Comparison of ENCODE assay signal across 20 cellular contexts in the genomic region with DNA sequence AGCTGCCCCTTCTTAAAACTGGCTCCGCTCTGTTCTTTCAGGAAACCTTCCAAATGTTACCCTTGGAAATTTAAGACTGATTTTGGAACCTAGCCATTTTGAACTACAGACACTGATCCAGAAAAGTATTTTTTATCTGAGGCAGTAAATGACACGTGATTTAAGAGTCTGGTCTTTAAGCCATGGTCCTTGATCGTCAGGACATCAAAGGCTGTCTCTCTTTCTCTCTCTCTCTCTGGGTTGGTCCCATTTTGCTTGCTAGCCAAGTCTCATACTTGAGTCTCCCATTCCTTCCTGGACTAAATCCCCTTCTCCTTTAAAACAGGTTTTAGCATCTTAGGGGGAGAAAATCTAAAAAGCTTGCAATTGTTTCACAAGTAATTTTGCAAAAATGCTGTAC.
DNase-seq lines count a peak whose midpoint lies in the region; ATAC-seq, FAIRE-seq and TF ChIP-seq lines count a peak whose summit lies in the region.
"Had no signal": no experiment of that assay in that cellular context is flagged by ENCODE, and none has a peak within 500 bp of the region (broad histone marks: within the 10 kb centered on the region; RNA-seq: fewer than 3 reads in every experiment).

No MANE protein-coding gene starts in this region.

- 7 to 22% (median 17%) methylated on average over 3 of the region's 3 CpGs for WGBS in heart left ventricle, 4 donors

- no peak overlapping the region for H3K9ac ChIP-seq in kidney (ENCODE audit: low read length in 2 of 2)
- H3K9ac ChIP-seq: KMS-11 had no signal

- CTCF ChIA-PET in T-cell (lab: Charles Lee), result interaction anchor here in 1 of 2 donors (0.6 kb wide), 1 partner anchor 25 kb away, joined by 3 read pairs; no protein-coding TSS in a partner anchor

- no peaks in the 10 kb centered on the region for H3K36me3 ChIP-seq in heart left ventricle
- H3K36me3 ChIP-seq in kidney (ENCODE audit: control insufficient read depth in 1 of 2, insufficient read depth in 2 of 2, low read length in 2 of 2), result no peaks in the 10 kb centered on the region
- H3K36me3 ChIP-seq: MG63 had no signal

- peak; percentile 30 for ATAC-seq in Right ventricle myocardium inferior
- peak in 3 of 4 donors; percentile 26 to 55 (median 50) for ATAC-seq in heart left ventricle
- no peak for ATAC-seq in T-cell (replicated peaks in 1 of 4)
- no peak for ATAC-seq in HG03460 (IDR thresholded peaks at IDR 0.05; ENCODE audit: unreplicated experiment)
- ATAC-seq: A549, GM23338 had no signal

- H3K4me1 Mint-ChIP-seq in progenitor cell of endocrine pancreas (ENCODE audit: low read depth) (peaks cover 59% of the 10 kb centered on the region), T-cell (peaks cover 12 to 21% (median 17%) of the 10 kb centered on the region in 3 donors)

- peaks cover 10 to 45% (median 23%) of the 10 kb centered on the region in 12 donors for H3K4me1 ChIP-seq in heart left ventricle
- peaks cover 3 to 17% of the 10 kb centered on the region in 2 donors for H3K4me1 ChIP-seq in kidney (ENCODE audit: control insufficient read depth in 1 of 2, insufficient read depth in 1 of 2, low read depth in 1 of 2, low read length in 2 of 2)
- H3K4me1 ChIP-seq: A549 had no signal

- H3K4me3 ChIP-seq in heart left ventricle (no peak overlapping the region), kidney (ENCODE audit: low read length in 2 of 2) (no peak overlapping the region)
- H3K4me3 ChIP-seq: A549, GM23338, MG63 had no signal

- no peak for DNase-seq in Right ventricle myocardium inferior (ENCODE audit: missing footprints)
- no peak for DNase-seq in cardiac septum (ENCODE audit: low spot score)
- DNase-seq in heart left ventricle, result no peak
- DNase-seq in progenitor cell of endocrine pancreas (ENCODE audit: low spot score, unreplicated experiment), result no peak
- DNase-seq in T-cell, result no peak
- no peak for DNase-seq in kidney
- DNase-seq: Calu3; CD4-positive, alpha-beta T cell; DND-41; GDM1; HFFc6; MG63; NCI-H2029; NCI-H2171 treated with DMSO at 0.1 percent for 48 hours; NCI-H510A had no signal

- TF ChIP-seq POLR2A in heart left ventricle (IDR thresholded peaks at IDR 0.05), result no peak

- H3K27me3 ChIP-seq in heart left ventricle, result peaks cover 0 to 22% (median 0%) of the 10 kb centered on the region in 9 donors
- H3K27me3 ChIP-seq: MG63 had no signal

- H3K27me3 Mint-ChIP-seq in progenitor cell of endocrine pancreas (no peaks in the 10 kb centered on the region), T-cell (peaks cover 52 to 60% of the 10 kb centered on the region in 2 donors)

- no peak overlapping the region for H3K4me3 Mint-ChIP-seq in progenitor cell of endocrine pancreas (ENCODE audit: low read depth)
- H3K4me3 Mint-ChIP-seq in T-cell, result no peak overlapping the region
- H3K4me3 Mint-ChIP-seq: CD4-positive, alpha-beta T cell; GM23338; HFFc6 had no signal

- H3K27ac Mint-ChIP-seq in progenitor cell of endocrine pancreas (peak overlapping the region; percentile 14), T-cell (no peak overlapping the region)
- H3K27ac Mint-ChIP-seq: CD4-positive, alpha-beta T cell; GM23338; HFFc6 had no signal

- POLR2A ChIA-PET in T-cell (lab: Charles Lee), result no interaction called here

- intact Hi-C loops in Right ventricle myocardium inferior (cut with DNase I), result loop anchor here (10.0 kb wide), 1 partner anchor 151 kb away; a partner anchor contains a TSS
- intact Hi-C loops in cardiac septum (cut with DNase I), result loop anchor here (10.0 kb wide), 1 partner anchor 151 kb away; a partner anchor contains a TSS
- intact Hi-C loops in heart left ventricle (cut with DNase I), result loop anchor here in 3 of 10 donors (5.0 to 10.0 kb wide), 2 partner anchors 148 to 151 kb away; a partner anchor contains a TSS
- intact Hi-C loops in kidney (cut with DNase I), result no loop called here

- H3K36me3 Mint-ChIP-seq in progenitor cell of endocrine pancreas (ENCODE audit: insufficient read depth) (no peaks in the 10 kb centered on the region), T-cell (no peaks in the 10 kb centered on the region)

- H3K9me3 Mint-ChIP-seq in progenitor cell of endocrine pancreas (ENCODE audit: low read depth) (no peaks in the 10 kb centered on the region), T-cell (no peaks in the 10 kb centered on the region)
- H3K9me3 Mint-ChIP-seq: CD4-positive, alpha-beta T cell; GM23338; HFFc6 had no signal

- no peaks in the 10 kb centered on the region for H3K9me3 ChIP-seq in heart left ventricle
- H3K9me3 ChIP-seq in kidney (ENCODE audit: control insufficient read depth in 1 of 2, low read length in 2 of 2), result no peaks in the 10 kb centered on the region
- H3K9me3 ChIP-seq: A549, MG63 had no signal

- no peak for FAIRE-seq in kidney (lab: Jason Lieb, UNC)
- FAIRE-seq: A549, RCC 7860 had no signal

- TF ChIP-seq CTCF in heart left ventricle (IDR thresholded peaks at IDR 0.05) (no peak), progenitor cell of endocrine pancreas (IDR thresholded peaks at IDR 0.05; ENCODE audit: unreplicated experiment) (no peak), kidney (IDR thresholded peaks at IDR 0.05; ENCODE audit: borderline replicate concordance, extremely low read depth, insufficient read depth) (no peak)

- H3K27ac ChIP-seq in heart left ventricle, result peak overlapping the region; percentile 1 to 83 (median 64)
- H3K27ac ChIP-seq in kidney (ENCODE audit: low read depth in 2 of 2, low read length in 2 of 2), result no peak overlapping the region
- H3K27ac ChIP-seq: A549, KMS-11 had no signal

Comparison
In these comparisons a context has a peak if more than half of its experiments do, and no peak if none do; other contexts are left out.
1. ATAC-seq: peak in Right ventricle myocardium inferior (single experiment) and heart left ventricle (3 of 4); none in T-cell (0 of 4) and HG03460 (single experiment).
2. H3K27ac ChIP-seq: peak in heart left ventricle (12 of 12); none in kidney (0 of 2).